9 cellular contexts compared by ENCODE assay signal in genomic region chr7:134593530-134594392, GRCh38. TPM values are rescaled to one million over a fixed set of nuclear protein-coding genes. Genes with fewer than 3 reads are reported as not detected.
DNase-seq lines count a peak whose midpoint lies in the region; ATAC-seq and TF ChIP-seq lines count a peak whose summit lies in the region.
"Had no signal": no experiment of that assay in that cellular context is flagged by ENCODE, and none has a peak within 500 bp of the region (broad histone marks: within the 10 kb centered on the region; RNA-seq: fewer than 3 reads in every experiment).

No MANE protein-coding gene starts in this region.

- peaks cover 4% of the 10 kb centered on the region for H3K36me3 Mint-ChIP-seq in neural crest cell (ENCODE audit: low read depth)
- no peaks in the 10 kb centered on the region for H3K36me3 Mint-ChIP-seq in activated naive CD8-positive, alpha-beta T cell treated with anti-CD3 and anti-CD28 coated beads, Interleukin-2, amount 50 U/mL, for 24 hours (ENCODE audit: low read depth)
- H3K36me3 Mint-ChIP-seq in activated T-cell treated with anti-CD3 and anti-CD28 coated beads, Interleukin-2, amount 50 U/mL, for 24 hours (ENCODE audit: low read depth): no peaks in the 10 kb centered on the region
- H3K36me3 Mint-ChIP-seq in activated CD4-positive, alpha-beta memory T cell treated with anti-CD3 and anti-CD28 coated beads for 36 hours: no peaks in the 10 kb centered on the region

- peak; percentile 76 for DNase-seq in AG08395 (ENCODE audit: low spot score)
- DNase-seq in RPMI7951 (ENCODE audit: low read depth): peak; percentile 99
- peak; percentile 96 for DNase-seq in fibroblast of gingiva (ENCODE audit: low read depth)
- no peak for DNase-seq in neural crest cell (ENCODE audit: low read depth, low spot score)
- DNase-seq in activated naive CD8-positive, alpha-beta T cell treated with anti-CD3 and anti-CD28 coated beads, Interleukin-2, amount 50 U/mL, for 24 hours: no peak
- no peak for DNase-seq in NCI-H82 (lab: John Stamatoyannopoulos, UW)
- no peak for DNase-seq in activated T-cell treated with anti-CD3 and anti-CD28 coated beads, Interleukin-2, amount 50 U/mL, for 24 hours
- no peak for DNase-seq in activated CD4-positive, alpha-beta memory T cell treated with anti-CD3 and anti-CD28 coated beads for 36 hours
- DNase-seq: DND-41 had no signal

- TF ChIP-seq CTCF in neural crest cell (conservative IDR thresholded peaks at IDR 0.05): no peak

- POLR2A ChIA-PET in activated CD4-positive, alpha-beta memory T cell treated with anti-CD3 and anti-CD28 coated beads for 36 hours (lab: Charles Lee): no interaction called here

- peaks cover 26% of the 10 kb centered on the region for H3K9me3 Mint-ChIP-seq in neural crest cell
- peaks cover 7% of the 10 kb centered on the region for H3K9me3 Mint-ChIP-seq in activated naive CD8-positive, alpha-beta T cell treated with anti-CD3 and anti-CD28 coated beads, Interleukin-2, amount 50 U/mL, for 24 hours
- peaks cover 9% of the 10 kb centered on the region for H3K9me3 Mint-ChIP-seq in activated T-cell treated with anti-CD3 and anti-CD28 coated beads, Interleukin-2, amount 50 U/mL, for 24 hours
- peaks cover 10% of the 10 kb centered on the region for H3K9me3 Mint-ChIP-seq in activated CD4-positive, alpha-beta memory T cell treated with anti-CD3 and anti-CD28 coated beads for 36 hours

- no peak overlapping the region for H3K4me3 Mint-ChIP-seq in neural crest cell
- H3K4me3 Mint-ChIP-seq in activated naive CD8-positive, alpha-beta T cell treated with anti-CD3 and anti-CD28 coated beads, Interleukin-2, amount 50 U/mL, for 24 hours: no peak overlapping the region
- no peak overlapping the region for H3K4me3 Mint-ChIP-seq in activated T-cell treated with anti-CD3 and anti-CD28 coated beads, Interleukin-2, amount 50 U/mL, for 24 hours
- no peak overlapping the region for H3K4me3 Mint-ChIP-seq in activated CD4-positive, alpha-beta memory T cell treated with anti-CD3 and anti-CD28 coated beads for 36 hours

- intact Hi-C loops in activated CD4-positive, alpha-beta memory T cell treated with anti-CD3 and anti-CD28 coated beads for 36 hours (cut with micrococcal nuclease): no loop called here

- H3K27ac Mint-ChIP-seq in neural crest cell (ENCODE audit: unreplicated experiment): peak overlapping the region; percentile 36
- H3K27ac Mint-ChIP-seq in activated naive CD8-positive, alpha-beta T cell treated with anti-CD3 and anti-CD28 coated beads, Interleukin-2, amount 50 U/mL, for 24 hours: no peak overlapping the region
- no peak overlapping the region for H3K27ac Mint-ChIP-seq in activated T-cell treated with anti-CD3 and anti-CD28 coated beads, Interleukin-2, amount 50 U/mL, for 24 hours
- H3K27ac Mint-ChIP-seq in activated CD4-positive, alpha-beta memory T cell treated with anti-CD3 and anti-CD28 coated beads for 36 hours: no peak overlapping the region

- H3K4me1 Mint-ChIP-seq in neural crest cell: peaks cover 8% of the 10 kb centered on the region
- H3K4me1 Mint-ChIP-seq in activated naive CD8-positive, alpha-beta T cell treated with anti-CD3 and anti-CD28 coated beads, Interleukin-2, amount 50 U/mL, for 24 hours: no peaks in the 10 kb centered on the region
- no peaks in the 10 kb centered on the region for H3K4me1 Mint-ChIP-seq in activated T-cell treated with anti-CD3 and anti-CD28 coated beads, Interleukin-2, amount 50 U/mL, for 24 hours (ENCODE audit: low read depth)
- no peaks in the 10 kb centered on the region for H3K4me1 Mint-ChIP-seq in activated CD4-positive, alpha-beta memory T cell treated with anti-CD3 and anti-CD28 coated beads for 36 hours (ENCODE audit: low read depth)

- ATAC-seq in activated naive CD8-positive, alpha-beta T cell treated with anti-CD3 and anti-CD28 coated beads, Interleukin-2, amount 50 U/mL, for 24 hours: no peak

- CTCF ChIA-PET in activated CD4-positive, alpha-beta memory T cell treated with anti-CD3 and anti-CD28 coated beads for 36 hours (lab: Charles Lee): no interaction called here

- H3K27me3 Mint-ChIP-seq in neural crest cell (ENCODE audit: low read depth): no peaks in the 10 kb centered on the region
- peaks cover 4% of the 10 kb centered on the region for H3K27me3 Mint-ChIP-seq in activated naive CD8-positive, alpha-beta T cell treated with anti-CD3 and anti-CD28 coated beads, Interleukin-2, amount 50 U/mL, for 24 hours
- H3K27me3 Mint-ChIP-seq in activated T-cell treated with anti-CD3 and anti-CD28 coated beads, Interleukin-2, amount 50 U/mL, for 24 hours: peaks cover 6% of the 10 kb centered on the region
- peaks cover 3% of the 10 kb centered on the region for H3K27me3 Mint-ChIP-seq in activated CD4-positive, alpha-beta memory T cell treated with anti-CD3 and anti-CD28 coated beads for 36 hours

RNA-seq across cellular contexts. Expression of gene AKR1B15, which starts 44.9 kb away (rescaled TPM):
- 1.4 and 2.6 TPM in 2 replicates for total RNA-seq in RPMI7951 (2014; rRNA removed; shearing (Covaris generic))
- total RNA-seq in neural crest cell: not detected in 2 replicates
- not detected for total RNA-seq in activated CD4-positive, alpha-beta memory T cell treated with anti-CD3 and anti-CD28 coated beads for 36 hours

RNA-seq across cellular contexts. Expression of gene BPGM, which starts 52.9 kb away (rescaled TPM):
- 36.3 and 44.5 TPM in 2 replicates for total RNA-seq in RPMI7951 (2014; rRNA removed; shearing (Covaris generic))
- 19.8 and 21.1 TPM in 2 replicates for total RNA-seq in neural crest cell
- 10 to 100 TPM; 23.7 to 24.9 TPM for total RNA-seq in activated CD4-positive, alpha-beta memory T cell treated with anti-CD3 and anti-CD28 coated beads for 36 hours

Comparison
In these comparisons a context has a peak if more than half of its experiments do, and no peak if none do; other contexts are left out.
1. DNase-seq: peak in AG08395 (single experiment), RPMI7951 (single experiment) and fibroblast of gingiva (single experiment); none in neural crest cell (single experiment), activated naive CD8-positive, alpha-beta T cell treated with anti-CD3 and anti-CD28 coated beads, Interleukin-2, amount 50 U/mL, for 24 hours (single experiment), NCI-H82 (single experiment), activated T-cell treated with anti-CD3 and anti-CD28 coated beads, Interleukin-2, amount 50 U/mL, for 24 hours (single experiment) and activated CD4-positive, alpha-beta memory T cell treated with anti-CD3 and anti-CD28 coated beads for 36 hours (single experiment).